Comparison of ENCODE assay signal across 1 cellular context in genomic region chr18:78867131-78867530, GRCh38.
TF ChIP-seq lines count a peak whose summit lies in the region.

No MANE protein-coding gene starts in this region.

TF ChIP-seq in HepG2, 621 proteins besides CTCF, POLR2A, EP300 and RAD21 (continued from another document):
- TF ChIP-seq TRAFD1 (CRISPR knock-in tag; IDR thresholded peaks at IDR 0.05; ENCODE audit: borderline replicate concordance) (no peak), HOXA5 (CRISPR knock-in tag; IDR thresholded peaks at IDR 0.05) (no peak), IKZF4 (CRISPR knock-in tag; IDR thresholded peaks at IDR 0.05; ENCODE audit: borderline replicate concordance, low read depth, not compliant biosample characterization) (no peak), HNRNPL (IDR thresholded peaks at IDR 0.05; ENCODE audit: low read depth, low read length) (no peak)
